Comparison of ENCODE assay signal across 11 cellular contexts in the genomic region with DNA sequence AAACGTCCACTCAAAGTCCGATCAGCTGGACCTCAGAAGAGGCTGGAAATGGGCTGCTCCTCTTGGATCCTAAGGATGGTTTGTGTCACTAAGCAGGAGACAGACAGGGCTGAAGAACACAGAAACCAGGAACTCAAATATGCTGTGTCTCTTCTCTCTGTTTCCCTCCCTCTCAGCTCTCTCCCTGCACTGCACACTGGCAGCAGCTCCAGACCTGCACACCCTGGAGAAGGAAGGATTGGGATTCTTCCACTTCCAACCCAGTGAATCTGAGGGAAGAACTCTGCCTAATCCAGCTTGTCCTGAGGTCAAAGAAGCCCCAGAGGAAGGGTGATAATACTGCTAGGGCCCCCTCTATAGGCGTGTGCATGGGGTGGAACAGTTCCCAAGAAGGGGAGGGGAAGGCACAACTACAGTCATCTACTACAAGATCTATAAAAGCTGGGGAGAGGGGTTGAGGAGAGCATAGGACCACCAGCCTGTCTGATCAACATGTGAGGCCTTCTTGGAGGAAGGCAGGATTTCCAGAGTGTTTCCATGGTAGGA. TPM values are rescaled to one million over a fixed set of nuclear protein-coding genes. Genes with fewer than 3 reads are reported as not detected.
A peak's percentile ranks its signal among the peaks of the same experiment; 100 is the strongest.
DNase-seq lines count a peak whose midpoint lies in the region; ATAC-seq and TF ChIP-seq lines count a peak whose summit lies in the region.
"Had no signal": no experiment of that assay in that cellular context is flagged by ENCODE, and none has a peak within 500 bp of the region (broad histone marks: within the 10 kb centered on the region; RNA-seq: fewer than 3 reads in every experiment).

No MANE protein-coding gene starts in this region.

- H3K9ac ChIP-seq in neural progenitor cell, result no peak overlapping the region

- H3K4me2 ChIP-seq in neural progenitor cell, result no peak overlapping the region

- H3K4me3 ChIP-seq in neural progenitor cell (no peak overlapping the region), uterus (no peak overlapping the region)

- TF ChIP-seq CTCF in neural progenitor cell (IDR thresholded peaks at IDR 0.05), result no peak
- no peak for TF ChIP-seq CTCF in uterus (IDR thresholded peaks at IDR 0.05)

- H3K9me3 Mint-ChIP-seq in neural progenitor cell, result no peaks in the 10 kb centered on the region

- intact Hi-C loops in Right ventricle myocardium superior (cut with DNase I), result no loop called here
- intact Hi-C loops in uterus (cut with DNase I; ENCODE audit: low total_unique reads), result loop anchor here (5.0 kb wide), 1 partner anchor 96 kb away; no protein-coding TSS in a partner anchor

- H4K20me1 ChIP-seq in neural progenitor cell (ENCODE audit: low read depth), result no peaks in the 10 kb centered on the region

- ATAC-seq in Right ventricle myocardium superior (ENCODE audit: poor library complexity), result peak; percentile 51

- H3K36me3 ChIP-seq in neural progenitor cell (no peaks in the 10 kb centered on the region), uterus (no peaks in the 10 kb centered on the region)

- no peaks in the 10 kb centered on the region for H3F3A ChIP-seq in neural progenitor cell (ENCODE audit: low read depth)

- H3K9me3 ChIP-seq in neural progenitor cell (ENCODE audit: low read depth), result no peaks in the 10 kb centered on the region
- no peaks in the 10 kb centered on the region for H3K9me3 ChIP-seq in uterus
- H3K9me3 ChIP-seq: Caco-2 had no signal

- H3K79me2 ChIP-seq in neural progenitor cell (ENCODE audit: low read depth), result no peaks in the 10 kb centered on the region

- peaks cover 5% of the 10 kb centered on the region for H3K27me3 Mint-ChIP-seq in neural progenitor cell (ENCODE audit: insufficient read depth, low read depth)

- H3K4me3 Mint-ChIP-seq in neural progenitor cell, result no peak overlapping the region

- no peak for TF ChIP-seq POLR2A in uterus (IDR thresholded peaks at IDR 0.05)

- no peak overlapping the region for H3K27ac ChIP-seq in neural progenitor cell
- peak overlapping the region; percentile 12 to 22 for H3K27ac ChIP-seq in uterus

- no peak overlapping the region for H3K27ac Mint-ChIP-seq in neural progenitor cell

- peak overlapping the region; percentile 70 for H2AFZ ChIP-seq in neural progenitor cell (replicated peaks)

- H3K27me3 ChIP-seq in neural progenitor cell (no peaks in the 10 kb centered on the region), uterus (no peaks in the 10 kb centered on the region)

- H3K36me3 Mint-ChIP-seq in neural progenitor cell, result no peaks in the 10 kb centered on the region

- peak; percentile 61 for DNase-seq in SKM-1 (lab: John Stamatoyannopoulos, UW; ENCODE audit: unreplicated experiment)
- no peak for DNase-seq in SKM-1 treated with dmso at 0.1 percent for 144 hours (lab: John Stamatoyannopoulos, UW; ENCODE audit: unreplicated experiment)
- no peak for DNase-seq in Right ventricle myocardium superior
- DNase-seq in neural progenitor cell (ENCODE audit: low spot score), result no peak
- no peak for DNase-seq in uterus
- no peak for DNase-seq in SW 1271 (lab: John Stamatoyannopoulos, UW)
- no peak for DNase-seq in SHP77 treated with DMSO at 0.1 percent for 48 hours (lab: John Stamatoyannopoulos, UW)
- no peak for DNase-seq in stimulated activated CD4-positive, alpha-beta T cell treated with anti-CD3 and anti-CD28 coated beads, Interleukin-2, amount 100 ng/mL, for 24 hours
- DNase-seq: cortex of kidney, NCI-H2171 had no signal

- peaks cover 6% of the 10 kb centered on the region for H3K4me1 Mint-ChIP-seq in neural progenitor cell

- H3K4me1 ChIP-seq in neural progenitor cell, result no peaks in the 10 kb centered on the region
- no peaks in the 10 kb centered on the region for H3K4me1 ChIP-seq in uterus
- H3K4me1 ChIP-seq: Caco-2 had no signal

RNA-seq across cellular contexts. Expression of gene ZCCHC24, which starts 22.7 kb away (rescaled TPM):
- total RNA-seq in Right ventricle myocardium superior (53.3 TPM), neural progenitor cell (ENCODE audit: low replicate concordance) (5.9 and 10.7 TPM in 2 replicates), uterus (100 to 1,000 TPM in 1 of 4 donors, 10 to 100 TPM in 3; 32.8 to 122 (median 37.7) TPM)

RNA-seq across cellular contexts. Expression of gene EIF5AL1, which starts 44.2 kb away (rescaled TPM):
- 0.13 TPM for total RNA-seq in Right ventricle myocardium superior
- total RNA-seq in neural progenitor cell (ENCODE audit: low replicate concordance), result 0.24 and 0.31 TPM in 2 replicates
- under 1 TPM in 3 of 4 donors, not detected in 1; 0.14 to 0.29 (median 0.26) TPM for total RNA-seq in uterus
